Comparison of ENCODE assay signal across 27 cellular contexts in the genomic region with DNA sequence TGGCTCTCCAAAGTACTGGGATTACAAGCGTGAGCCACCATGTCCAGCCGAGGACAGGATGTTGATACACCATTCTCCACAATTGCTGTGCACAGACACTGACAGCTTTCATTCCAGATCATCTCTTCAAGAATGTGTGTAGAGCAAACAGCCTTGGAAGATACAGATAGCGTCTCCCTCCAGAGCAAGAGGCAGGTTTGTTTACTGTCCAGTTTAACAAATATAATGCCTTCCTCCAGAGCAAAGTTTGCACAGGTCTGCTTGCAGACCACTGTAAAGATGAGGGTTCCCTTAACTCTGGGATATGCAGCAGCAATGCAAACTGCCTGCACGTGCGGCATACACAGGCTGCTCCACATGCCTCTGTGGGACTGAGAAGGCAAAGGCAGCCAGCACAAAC. TPM values are rescaled to one million over a fixed set of nuclear protein-coding genes. Genes with fewer than 3 reads are reported as not detected.
A peak's percentile ranks its signal among the peaks of the same experiment; 100 is the strongest.
DNase-seq lines count a peak whose midpoint lies in the region; ATAC-seq, FAIRE-seq and TF ChIP-seq lines count a peak whose summit lies in the region.
"Had no signal": no experiment of that assay in that cellular context is flagged by ENCODE, and none has a peak within 500 bp of the region (broad histone marks: within the 10 kb centered on the region; RNA-seq: fewer than 3 reads in every experiment).

No MANE protein-coding gene starts in this region.

- H3K4me1 ChIP-seq in GM12878 (ENCODE audit: control insufficient read depth, insufficient read depth, low read length), result peaks cover 60% of the 10 kb centered on the region

- H3K36me3 ChIP-seq in GM12878 (ENCODE audit: control insufficient read depth in 2 of 2, insufficient read depth in 2 of 2, low read length in 1 of 2), result no peaks in the 10 kb centered on the region
- H3K36me3 ChIP-seq: Peyer's patch had no signal

- peaks cover 71% of the 10 kb centered on the region for H3K4me1 Mint-ChIP-seq in activated naive CD8-positive, alpha-beta T cell (ENCODE audit: low read depth)
- peaks cover 62% of the 10 kb centered on the region for H3K4me1 Mint-ChIP-seq in activated naive CD8-positive, alpha-beta T cell treated with anti-CD3 and anti-CD28 coated beads for 36 hours
- H3K4me1 Mint-ChIP-seq in T-helper 17 cell, result peaks cover 52% of the 10 kb centered on the region
- H3K4me1 Mint-ChIP-seq in stimulated activated memory B cell treated with anti-CD40 and anti-IgM and Interleukin-4, amounts not matched to agents 10 μg/mL and 1 μg/mL and 100 μg/mL, for 72 hours, result peaks cover 45% of the 10 kb centered on the region

- peak overlapping the region; percentile 20 for H3K4me3 Mint-ChIP-seq in activated naive CD8-positive, alpha-beta T cell
- no peak overlapping the region for H3K4me3 Mint-ChIP-seq in activated naive CD8-positive, alpha-beta T cell treated with anti-CD3 and anti-CD28 coated beads for 36 hours
- peak overlapping the region; percentile 49 for H3K4me3 Mint-ChIP-seq in T-helper 17 cell
- no peak overlapping the region for H3K4me3 Mint-ChIP-seq in stimulated activated memory B cell treated with anti-CD40 and anti-IgM and Interleukin-4, amounts not matched to agents 10 μg/mL and 1 μg/mL and 100 μg/mL, for 72 hours
- H3K4me3 Mint-ChIP-seq: GM23338 had no signal

- WGBS in GM12878 (ENCODE audit: insufficient coverage, insufficient replicate concordance, low lambda C conversion rate, missing lambda C conversion rate), result 91% methylated on average over 5 of the region's 5 CpGs

- intact Hi-C loops in GM12878 (cut with micrococcal nuclease; ENCODE audit: unreplicated experiment), result no loop called here

- H3K27ac ChIP-seq in GM12878 (ENCODE audit: control insufficient read depth, insufficient read depth), result peak overlapping the region; percentile 91; the same call in 1 of the 2 replicates
- H3K27ac ChIP-seq: HL-60, Peyer's patch had no signal

- no peak for FAIRE-seq in GM12878 (lab: Jason Lieb, UNC)
- FAIRE-seq: GM18507 had no signal

- BruUV-seq in GM12878 (replicated peaks; lab: Mats Ljungman, UMichigan), result no TSS peak

- H3K27ac Mint-ChIP-seq in activated naive CD8-positive, alpha-beta T cell, result peak overlapping the region; percentile 86
- H3K27ac Mint-ChIP-seq in activated naive CD8-positive, alpha-beta T cell treated with anti-CD3 and anti-CD28 coated beads for 36 hours, result no peak overlapping the region
- no peak overlapping the region for H3K27ac Mint-ChIP-seq in T-helper 17 cell
- H3K27ac Mint-ChIP-seq in stimulated activated memory B cell treated with anti-CD40 and anti-IgM and Interleukin-4, amounts not matched to agents 10 μg/mL and 1 μg/mL and 100 μg/mL, for 72 hours, result peak overlapping the region; percentile 44
- H3K27ac Mint-ChIP-seq: GM23338 had no signal

- in situ Hi-C loops in GM12878 (cut with MboI), result no loop called here

- H3K79me2 ChIP-seq in GM12878 (ENCODE audit: control insufficient read depth, insufficient read depth, low read length), result peaks cover 12% of the 10 kb centered on the region

- no peaks in the 10 kb centered on the region for H3K9me3 Mint-ChIP-seq in activated naive CD8-positive, alpha-beta T cell (ENCODE audit: low read depth)
- H3K9me3 Mint-ChIP-seq in activated naive CD8-positive, alpha-beta T cell treated with anti-CD3 and anti-CD28 coated beads for 36 hours, result no peaks in the 10 kb centered on the region
- no peaks in the 10 kb centered on the region for H3K9me3 Mint-ChIP-seq in stimulated activated memory B cell treated with anti-CD40 and anti-IgM and Interleukin-4, amounts not matched to agents 10 μg/mL and 1 μg/mL and 100 μg/mL, for 72 hours
- H3K9me3 Mint-ChIP-seq: CD8-positive, alpha-beta memory T cell had no signal

- no peaks in the 10 kb centered on the region for H3K27me3 Mint-ChIP-seq in activated naive CD8-positive, alpha-beta T cell
- no peaks in the 10 kb centered on the region for H3K27me3 Mint-ChIP-seq in activated naive CD8-positive, alpha-beta T cell treated with anti-CD3 and anti-CD28 coated beads for 36 hours
- H3K27me3 Mint-ChIP-seq in T-helper 17 cell, result no peaks in the 10 kb centered on the region
- peaks cover 52% of the 10 kb centered on the region for H3K27me3 Mint-ChIP-seq in stimulated activated memory B cell treated with anti-CD40 and anti-IgM and Interleukin-4, amounts not matched to agents 10 μg/mL and 1 μg/mL and 100 μg/mL, for 72 hours

- no peaks in the 10 kb centered on the region for H3K27me3 ChIP-seq in GM12878 (replicated peaks in 1 of 2; ENCODE audit: control insufficient read depth in 2 of 2, insufficient read depth in 2 of 2, low read length in 1 of 2)
- H3K27me3 ChIP-seq: Peyer's patch had no signal

- no peak for TF ChIP-seq POLR2A in GM12878 (IDR thresholded peaks at IDR 0.05; ENCODE audit: low read depth, low read length)

- H3K4me2 ChIP-seq in GM12878 (ENCODE audit: control insufficient read depth, insufficient read depth), result peak overlapping the region; percentile 14; the same call in 1 of the 2 replicates
- H3K4me2 ChIP-seq: GM23338 had no signal

- no peak for TF ChIP-seq EP300 in GM12878 (IDR thresholded peaks at IDR 0.05; ENCODE audit: borderline replicate concordance in 1 of 2, control insufficient read depth in 1 of 2, low read depth in 2 of 2, low read length in 2 of 2)

- no peak overlapping the region for H2AFZ ChIP-seq in GM12878 (ENCODE audit: control insufficient read depth, low read depth, low read length)
- H2AFZ ChIP-seq: GM23338 had no signal

- no peak for ATAC-seq in T-helper 17 cell
- no peak for ATAC-seq in GM12878
- no peak for ATAC-seq in stimulated activated memory B cell treated with anti-CD40 and anti-IgM and Interleukin-4, amounts not matched to agents 10 μg/mL and 1 μg/mL and 100 μg/mL, for 72 hours
- ATAC-seq: GM23338 had no signal

- no peak for TF ChIP-seq CTCF in GM12878 (IDR thresholded peaks at IDR 0.05 in 2 of 3, conservative IDR thresholded peaks at IDR 0.05 in 1 of 3; ENCODE audit: control insufficient read depth in 2 of 3, extremely low read depth in 1 of 3, insufficient read depth in 1 of 3, low read depth in 3 of 3, low read length in 3 of 3)

- no peak overlapping the region for H3K4me3 ChIP-seq in GM12878
- H3K4me3 ChIP-seq: GM23338, Peyer's patch had no signal

- SMC1A ChIA-PET in GM12878 (lab: Charles Lee; ENCODE audit: uncharacterized antibody, unreplicated experiment), result interaction anchor here (1.0 to 4.8 kb wide), 5 partner anchors 10 to 76 kb away, joined by 3 to 124 read pairs (median 19); a partner anchor contains a TSS

- RAD21 ChIA-PET in GM12878 (lab: Charles Lee; ENCODE audit: unreplicated experiment), result interaction anchor here (3.1 kb wide), 1 partner anchor 13 kb away, joined by 11 read pairs; a partner anchor contains a TSS

- CTCF ChIA-PET in GM12878 (lab: Yijun Ruan, JAX), result interaction anchor here (1.0 to 2.8 kb wide), 4 partner anchors 10 to 145 kb away, joined by 3 to 20 read pairs (median 6); no protein-coding TSS in a partner anchor

- H3K9me3 ChIP-seq in T-helper 17 cell (ENCODE audit: control insufficient read depth, low read length, poor library complexity, severe bottlenecking) (no peaks in the 10 kb centered on the region), GM12878 (replicated peaks; ENCODE audit: control insufficient read depth, insufficient read depth, low read length) (no peaks in the 10 kb centered on the region)
- H3K9me3 ChIP-seq: Peyer's patch had no signal

- no peak for TF ChIP-seq RAD21 in GM12878 (IDR thresholded peaks at IDR 0.05; ENCODE audit: insufficient read depth, low read depth, low read length)

- no peak for DNase-seq in activated naive CD8-positive, alpha-beta T cell treated with anti-CD3 and anti-CD28 coated beads for 36 hours
- DNase-seq in T-helper 17 cell (no peak), GM12878 (ENCODE audit: low read depth, low spot score) (no peak), NCI-H82 (lab: John Stamatoyannopoulos, UW) (no peak), A172 (ENCODE audit: low spot score) (no peak)
- DNase-seq: ACHN; C1 segment of cervical spinal cord; Calu3; DMS153; HCEC 1CT; KG1; NCI-H1105; NCI-H146; NCI-H2029; NCI-H2227 treated with DMSO at 0.1 percent for 48 hours; NCI-H510A; NCI-H748 treated with DMSO at 0.1 percent for 48 hours; NK-92 treated with Interleukin-12 subunit alpha and Interleukin-12 subunit beta, amount 100 ng/mL, for 24 hours had no signal

- peaks cover 5% of the 10 kb centered on the region for H3K36me3 Mint-ChIP-seq in activated naive CD8-positive, alpha-beta T cell
- peaks cover 82% of the 10 kb centered on the region for H3K36me3 Mint-ChIP-seq in activated naive CD8-positive, alpha-beta T cell treated with anti-CD3 and anti-CD28 coated beads for 36 hours
- H3K36me3 Mint-ChIP-seq in T-helper 17 cell (ENCODE audit: low read depth), result peaks cover 3% of the 10 kb centered on the region
- no peaks in the 10 kb centered on the region for H3K36me3 Mint-ChIP-seq in stimulated activated memory B cell treated with anti-CD40 and anti-IgM and Interleukin-4, amounts not matched to agents 10 μg/mL and 1 μg/mL and 100 μg/mL, for 72 hours

- POLR2A ChIA-PET in GM12878 (lab: Charles Lee), result interaction anchor here (2.2 to 3.1 kb wide), 2 partner anchors 12 to 31 kb away, joined by 16 to 27 read pairs; a partner anchor contains a TSS

- H4K20me1 ChIP-seq in GM12878 (ENCODE audit: control insufficient read depth, insufficient read depth), result no peaks in the 10 kb centered on the region

- no peak overlapping the region for H3K9ac ChIP-seq in GM12878 (ENCODE audit: control insufficient read depth, insufficient read depth, low read length)

RNA-seq across cellular contexts. Expression of a gene that starts 4.6 kb away (rescaled TPM):
- total RNA-seq in activated naive CD8-positive, alpha-beta T cell treated with anti-CD3 and anti-CD28 coated beads for 36 hours, result 10 to 100 TPM; 49.1 to 50.7 TPM
- 1 to 10 TPM; 2.8 to 4.5 TPM for total RNA-seq in T-helper 17 cell
- 4.1 and 4.2 TPM in 2 replicates for total RNA-seq in GM12878 (2013; cell fraction: nucleolus; rRNA removed)
- total RNA-seq in GM12878 (2014; rRNA removed), result 0.65 and 1.4 TPM in 2 replicates
- total RNA-seq in GM12878 (2014; rRNA removed; fragmentation: Illumina TruSeq; extraction: Trizol), result 0.63 and 0.83 TPM in 2 replicates
- 0.90 and 1.2 TPM in 2 replicates for total RNA-seq in GM12878 (2021)
- 13.4 TPM for polyA plus RNA-seq in GM12878 (2011; ENCODE audit: low read depth)
- not detected in 2 replicates for polyA plus RNA-seq in GM12878 (2011; rRNA removed)
- polyA plus RNA-seq in GM12878 (2011; cell fraction: cytosol; rRNA removed), result 0.03 TPM in 1 of 2 replicates, not detected in the other
- 0.13 TPM in 1 of 2 replicates, not detected in the other for polyA plus RNA-seq in GM12878 (2011; cell fraction: nucleus; rRNA removed)
- 16.4 and 22.8 TPM in 2 replicates for polyA plus RNA-seq in GM12878 (2012)
- polyA plus RNA-seq in GM12878 (2014; fragmentation: Illumina TruSeq; extraction: Trizol), result 0.17 and 0.51 TPM in 2 replicates
- 1 to 10 TPM in 1 of 2 experiments, under 1 TPM in 1; 0.82 to 1.5 TPM for polyA plus RNA-seq in GM12878 (2014; fragmentation: Nextera tagmentation; extraction: Ambion mirVana)
- 0.51 and 1.3 TPM in 2 replicates for polyA plus RNA-seq in GM12878 (2014; rRNA removed)
- under 1 TPM; 0.56 to 0.59 TPM for polyA plus RNA-seq in GM12878 (2016; fragmentation: Nextera tagmentation; extraction: Ambion mirVana)
- polyA minus RNA-seq in GM12878 (2011; rRNA and poly(A)+ RNA removed), result 0.10 TPM in 1 of 2 replicates, not detected in the other
- polyA minus RNA-seq in GM12878 (2011; cell fraction: cytosol; rRNA and poly(A)+ RNA removed), result 1.6 TPM in 1 of 2 replicates, not detected in the other
- polyA minus RNA-seq in GM12878 (2011; cell fraction: nucleus; rRNA and poly(A)+ RNA removed), result not detected in 2 replicates
- total RNA-seq in A172 (2014; rRNA removed; shearing (Covaris generic)), result 0.12 TPM in 1 of 2 replicates, not detected in the other
- total RNA-seq: G401 had no signal
- polyA plus RNA-seq: GM23338 had no signal

RNA-seq across cellular contexts. Expression of a gene that starts 12.4 kb away (rescaled TPM):
- total RNA-seq in activated naive CD8-positive, alpha-beta T cell treated with anti-CD3 and anti-CD28 coated beads for 36 hours, result 10 to 100 TPM; 38.9 to 41.1 TPM
- total RNA-seq in T-helper 17 cell, result 10 to 100 TPM; 49.5 to 50.3 TPM
- total RNA-seq in GM12878 (2013; cell fraction: nucleolus; rRNA removed), result 1.8 and 1.9 TPM in 2 replicates
- 0.05 and 0.17 TPM in 2 replicates for total RNA-seq in GM12878 (2014; rRNA removed)
- 0.05 and 0.13 TPM in 2 replicates for total RNA-seq in GM12878 (2014; rRNA removed; fragmentation: Illumina TruSeq; extraction: Trizol)
- total RNA-seq in GM12878 (2021), result 0.27 and 0.28 TPM in 2 replicates
- 0.16 TPM for polyA plus RNA-seq in GM12878 (2011; ENCODE audit: low read depth)
- 0.16 and 0.33 TPM in 2 replicates for polyA plus RNA-seq in GM12878 (2011; rRNA removed)
- 0.36 and 0.57 TPM in 2 replicates for polyA plus RNA-seq in GM12878 (2011; cell fraction: cytosol; rRNA removed)
- 1.8 and 2.2 TPM in 2 replicates for polyA plus RNA-seq in GM12878 (2011; cell fraction: nucleus; rRNA removed)
- polyA plus RNA-seq in GM12878 (2012), result 0.26 and 0.59 TPM in 2 replicates
- 0.17 and 0.21 TPM in 2 replicates for polyA plus RNA-seq in GM12878 (2014; fragmentation: Illumina TruSeq; extraction: Trizol)
- under 1 TPM in 1 of 2 experiments, not detected in 1; 0.04 TPM for polyA plus RNA-seq in GM12878 (2014; fragmentation: Nextera tagmentation; extraction: Ambion mirVana)
- 0.20 and 0.23 TPM in 2 replicates for polyA plus RNA-seq in GM12878 (2014; rRNA removed)
- polyA plus RNA-seq in GM12878 (2016; fragmentation: Nextera tagmentation; extraction: Ambion mirVana), result under 1 TPM; 0.26 to 0.39 TPM
- polyA minus RNA-seq in GM12878 (2011; rRNA and poly(A)+ RNA removed), result 0.72 TPM in 1 of 2 replicates, not detected in the other
- 0.73 TPM in 1 of 2 replicates, not detected in the other for polyA minus RNA-seq in GM12878 (2011; cell fraction: cytosol; rRNA and poly(A)+ RNA removed)
- polyA minus RNA-seq in GM12878 (2011; cell fraction: nucleus; rRNA and poly(A)+ RNA removed), result 0.73 and 0.86 TPM in 2 replicates
- not detected in 2 replicates for total RNA-seq in A172 (2014; rRNA removed; shearing (Covaris generic))
- total RNA-seq: Calu3, G401, GM23338, HT-29 had no signal
- polyA plus RNA-seq: GM23338 had no signal

RNA-seq across cellular contexts. Expression of a gene that starts 25.0 kb away (rescaled TPM):
- not detected for total RNA-seq in activated naive CD8-positive, alpha-beta T cell treated with anti-CD3 and anti-CD28 coated beads for 36 hours
- total RNA-seq in T-helper 17 cell (not detected), GM12878 (2014; rRNA removed) (not detected in 2 replicates), GM12878 (2014; rRNA removed; fragmentation: Illumina TruSeq; extraction: Trizol) (not detected in 2 replicates), GM12878 (2021) (0.40 TPM in 1 of 2 replicates, not detected in the other)
- total RNA-seq in GM12878 (2013; cell fraction: nucleolus; rRNA removed), result not detected in 2 replicates
- polyA plus RNA-seq in GM12878 (2011; ENCODE audit: low read depth), result not detected
- polyA plus RNA-seq in GM12878 (2011; rRNA removed) (not detected in 2 replicates), GM12878 (2014; fragmentation: Illumina TruSeq; extraction: Trizol) (not detected in 2 replicates), GM12878 (2014; fragmentation: Nextera tagmentation; extraction: Ambion mirVana) (under 1 TPM in 1 of 2 experiments, not detected in 1; 0.13 TPM), GM12878 (2014; rRNA removed) (0.24 TPM in 1 of 2 replicates, not detected in the other), GM12878 (2016; fragmentation: Nextera tagmentation; extraction: Ambion mirVana) (not detected)
- not detected in 2 replicates for polyA plus RNA-seq in GM12878 (2011; cell fraction: cytosol; rRNA removed)
- polyA plus RNA-seq in GM12878 (2011; cell fraction: nucleus; rRNA removed), result not detected in 2 replicates
- polyA plus RNA-seq in GM12878 (2012), result not detected in 2 replicates
- not detected in 2 replicates for polyA minus RNA-seq in GM12878 (2011; rRNA and poly(A)+ RNA removed)
- not detected in 2 replicates for polyA minus RNA-seq in GM12878 (2011; cell fraction: cytosol; rRNA and poly(A)+ RNA removed)
- not detected in 2 replicates for polyA minus RNA-seq in GM12878 (2011; cell fraction: nucleus; rRNA and poly(A)+ RNA removed)
- total RNA-seq in A172 (2014; rRNA removed; shearing (Covaris generic)), result not detected in 2 replicates
- total RNA-seq: Calu3; CD8-positive, alpha-beta memory T cell; G401; GM23338 had no signal
- polyA plus RNA-seq: CD8-positive, alpha-beta memory T cell; GM23338 had no signal

RNA-seq across cellular contexts. Expression of a gene that starts 40.5 kb away (rescaled TPM):
- total RNA-seq in activated naive CD8-positive, alpha-beta T cell treated with anti-CD3 and anti-CD28 coated beads for 36 hours, result not detected
- total RNA-seq in T-helper 17 cell, result not detected
- total RNA-seq in GM12878 (2013; cell fraction: nucleolus; rRNA removed), result not detected in 2 replicates
- total RNA-seq in GM12878 (2014; rRNA removed), result not detected in 2 replicates
- total RNA-seq in GM12878 (2014; rRNA removed; fragmentation: Illumina TruSeq; extraction: Trizol), result not detected in 2 replicates
- total RNA-seq in GM12878 (2021), result not detected in 2 replicates
- not detected for polyA plus RNA-seq in GM12878 (2011; ENCODE audit: low read depth)
- 0.24 and 0.56 TPM in 2 replicates for polyA plus RNA-seq in GM12878 (2011; rRNA removed)
- polyA plus RNA-seq in GM12878 (2011; cell fraction: cytosol; rRNA removed), result 0.37 and 0.45 TPM in 2 replicates
- 0.28 TPM in 1 of 2 replicates, not detected in the other for polyA plus RNA-seq in GM12878 (2011; cell fraction: nucleus; rRNA removed)
- polyA plus RNA-seq in GM12878 (2012), result not detected in 2 replicates
- polyA plus RNA-seq in GM12878 (2014; fragmentation: Illumina TruSeq; extraction: Trizol), result not detected in 2 replicates
- not detected for polyA plus RNA-seq in GM12878 (2014; fragmentation: Nextera tagmentation; extraction: Ambion mirVana)
- not detected in 2 replicates for polyA plus RNA-seq in GM12878 (2014; rRNA removed)
- not detected for polyA plus RNA-seq in GM12878 (2016; fragmentation: Nextera tagmentation; extraction: Ambion mirVana)
- not detected in 2 replicates for polyA minus RNA-seq in GM12878 (2011; rRNA and poly(A)+ RNA removed)
- not detected in 2 replicates for polyA minus RNA-seq in GM12878 (2011; cell fraction: cytosol; rRNA and poly(A)+ RNA removed)
- not detected in 2 replicates for polyA minus RNA-seq in GM12878 (2011; cell fraction: nucleus; rRNA and poly(A)+ RNA removed)
- not detected in 2 replicates for total RNA-seq in A172 (2014; rRNA removed; shearing (Covaris generic))
- total RNA-seq: Calu3; CD8-positive, alpha-beta memory T cell; G401; GM23338 had no signal
- polyA plus RNA-seq: CD8-positive, alpha-beta memory T cell; GM23338 had no signal

Comparison
In these comparisons a context has a peak if more than half of its experiments do, and no peak if none do; other contexts are left out.
1. H3K27ac Mint-ChIP-seq: peak in activated naive CD8-positive, alpha-beta T cell (single experiment) and stimulated activated memory B cell treated with anti-CD40 and anti-IgM and Interleukin-4, amounts not matched to agents 10 μg/mL and 1 μg/mL and 100 μg/mL, for 72 hours (single experiment); none in activated naive CD8-positive, alpha-beta T cell treated with anti-CD3 and anti-CD28 coated beads for 36 hours (single experiment) and T-helper 17 cell (single experiment).
2. H3K4me3 Mint-ChIP-seq: peak in activated naive CD8-positive, alpha-beta T cell (single experiment) and T-helper 17 cell (single experiment); none in activated naive CD8-positive, alpha-beta T cell treated with anti-CD3 and anti-CD28 coated beads for 36 hours (single experiment) and stimulated activated memory B cell treated with anti-CD40 and anti-IgM and Interleukin-4, amounts not matched to agents 10 μg/mL and 1 μg/mL and 100 μg/mL, for 72 hours (single experiment).
3. RNA of a gene that starts 4.6 kb away (total RNA-seq): 49.1 to 50.7 TPM in activated naive CD8-positive, alpha-beta T cell treated with anti-CD3 and anti-CD28 coated beads for 36 hours; 2.8 to 4.5 TPM in T-helper 17 cell, 0.63 to 4.2 TPM in GM12878 and 0.12 TPM in A172; every median in the first group is over 4 times any median in the second.
4. RNA of a gene that starts 12.4 kb away (total RNA-seq): 49.5 to 50.3 TPM in T-helper 17 cell and 38.9 to 41.1 TPM in activated naive CD8-positive, alpha-beta T cell treated with anti-CD3 and anti-CD28 coated beads for 36 hours; 0.05 to 1.9 TPM in GM12878 and not detected in A172; every median in the first group is over 10 times any median in the second.